Comparison of ENCODE assay signal across 8 cellular contexts in genomic region chr15:64460737-64461576, GRCh38. TPM values are rescaled to one million over a fixed set of nuclear protein-coding genes. Genes with fewer than 3 reads are reported as not detected.
DNase-seq lines count a peak whose midpoint lies in the region; ATAC-seq and TF ChIP-seq lines count a peak whose summit lies in the region.

No MANE protein-coding gene starts in this region.

- peaks cover 58% of the 10 kb centered on the region for H3K4me1 Mint-ChIP-seq in activated CD4-positive, alpha-beta T cell treated with anti-CD3 and anti-CD28 coated beads, Interleukin-2, amount 10 ng/mL, durations not matched to agents 7 days and 5 days

- intact Hi-C loops in dorsolateral prefrontal cortex (cut with DNase I): loop anchor here (5.0 to 10.0 kb wide), 5 partner anchors 41 to 184 kb away; partner anchors contain the start of gene TRIP4 (in 1 of the 2)

- H4K20me1 ChIP-seq in BLaER1: peaks cover 45% of the 10 kb centered on the region

- H3K4me3 Mint-ChIP-seq in activated CD4-positive, alpha-beta T cell treated with anti-CD3 and anti-CD28 coated beads, Interleukin-2, amount 10 ng/mL, durations not matched to agents 7 days and 5 days: peak overlapping the region; percentile 78

- H3K36me3 ChIP-seq in BLaER1: 0 out of 2 replicates have a peak, but pooled peaks cover 5% of the 10 kb centered on the region
- no peaks in the 10 kb centered on the region for H3K36me3 ChIP-seq in liver (ENCODE audit: control insufficient read depth in 4 of 4, insufficient read depth in 3 of 4, low read depth in 1 of 4, low read length in 3 of 4)

- under 1% methylated on average over 54 of the region's 54 CpGs for WGBS in liver

- H3K27me3 ChIP-seq in BLaER1 (no peaks in the 10 kb centered on the region), dorsolateral prefrontal cortex (no peaks in the 10 kb centered on the region), liver (ENCODE audit: control insufficient read depth in 4 of 4, insufficient read depth in 4 of 4, low read length in 3 of 4) (no peaks in the 10 kb centered on the region)

- H3K9me3 ChIP-seq in BLaER1 (no peaks in the 10 kb centered on the region), liver (ENCODE audit: control insufficient read depth in 4 of 4, low read length in 3 of 4) (no peaks in the 10 kb centered on the region)

- TF ChIP-seq CTCF in dorsolateral prefrontal cortex (IDR thresholded peaks at IDR 0.05 in 54 of 56, conservative IDR thresholded peaks at IDR 0.05 in 2 of 56; ENCODE audit: low read depth in 1 of 56, partially characterized antibody in 56 of 56) (peak in 4 of 56 donors; percentile 7 to 20 (median 10)), liver (IDR thresholded peaks at IDR 0.05; ENCODE audit: low read depth, low read length, missing input control) (no peak)

- peak; percentile 63 to 70 for TF ChIP-seq RAD21 in liver (IDR thresholded peaks at IDR 0.05)

- DNase-seq in NCI-H2171 (lab: John Stamatoyannopoulos, UW) (peak; percentile 44), dorsolateral prefrontal cortex (peak in 4 of 10 donors; percentile 12 to 43 (median 34))
- DNase-seq in activated CD4-positive, alpha-beta T cell treated with anti-CD3 and anti-CD28 coated beads, Interleukin-2, amount 10 ng/mL, durations not matched to agents 7 days and 5 days: peak; percentile 47
- DNase-seq in stimulated activated CD4-positive, alpha-beta T cell treated with anti-CD3 and anti-CD28 coated beads, Interleukin-4, amount 100 ng/mL, for 48 hours (ENCODE audit: low read depth in 2 of 2): peak; percentile 6 to 21

- peaks cover 29% of the 10 kb centered on the region for H3K36me3 Mint-ChIP-seq in activated CD4-positive, alpha-beta T cell treated with anti-CD3 and anti-CD28 coated beads, Interleukin-2, amount 10 ng/mL, durations not matched to agents 7 days and 5 days (ENCODE audit: low read depth)

- H3K4me2 ChIP-seq in BLaER1: peak overlapping the region; percentile 87

- H3K9ac ChIP-seq in BLaER1 (peak overlapping the region; percentile 83), liver (ENCODE audit: low read depth in 1 of 2, low read length in 2 of 2) (peak overlapping the region in 1 of 2 donors; percentile 78)

- POLR2A ChIA-PET in activated CD4-positive, alpha-beta T cell treated with anti-CD3 and anti-CD28 coated beads, Interleukin-2, amount 10 ng/mL, durations not matched to agents 7 days and 5 days (lab: Charles Lee): no interaction called here

- no peaks in the 10 kb centered on the region for H3K27me3 Mint-ChIP-seq in activated CD4-positive, alpha-beta T cell treated with anti-CD3 and anti-CD28 coated beads, Interleukin-2, amount 10 ng/mL, durations not matched to agents 7 days and 5 days

- peak overlapping the region; percentile 83 for H3K27ac ChIP-seq in BLaER1
- peak overlapping the region; percentile 26 to 95 (median 86) for H3K27ac ChIP-seq in dorsolateral prefrontal cortex
- H3K27ac ChIP-seq in liver (ENCODE audit: low read depth in 1 of 2, low read length in 2 of 2): peak overlapping the region; percentile 70 to 83

- H3K9me3 Mint-ChIP-seq in activated CD4-positive, alpha-beta T cell treated with anti-CD3 and anti-CD28 coated beads, Interleukin-2, amount 10 ng/mL, durations not matched to agents 7 days and 5 days: no peaks in the 10 kb centered on the region

- H3K27ac Mint-ChIP-seq in activated CD4-positive, alpha-beta T cell treated with anti-CD3 and anti-CD28 coated beads, Interleukin-2, amount 10 ng/mL, durations not matched to agents 7 days and 5 days: peak overlapping the region; percentile 86

- peak overlapping the region; percentile 71 for H3K4me3 ChIP-seq in BLaER1
- peak overlapping the region; percentile 48 to 82 (median 65) for H3K4me3 ChIP-seq in dorsolateral prefrontal cortex
- peak overlapping the region; percentile 79 to 97 (median 90) for H3K4me3 ChIP-seq in liver (ENCODE audit: low read depth in 1 of 3, low read length in 3 of 3)

- CTCF ChIA-PET in activated CD4-positive, alpha-beta T cell treated with anti-CD3 and anti-CD28 coated beads, Interleukin-2, amount 10 ng/mL, durations not matched to agents 7 days and 5 days (lab: Charles Lee): interaction anchor here (0.6 to 1.0 kb wide), 3 partner anchors 11 to 179 kb away, joined by 3 read pairs; no protein-coding TSS in a partner anchor

- ATAC-seq in GM21367 (IDR thresholded peaks at IDR 0.05; ENCODE audit: unreplicated experiment) (peak; percentile 26), GM21447 (IDR thresholded peaks at IDR 0.05; ENCODE audit: unreplicated experiment) (no peak)

- H3K4me1 ChIP-seq in BLaER1 (peaks cover 59% of the 10 kb centered on the region), liver (ENCODE audit: control insufficient read depth in 4 of 4, insufficient read depth in 4 of 4, low read length in 3 of 4) (peaks cover 7 to 47% (median 30%) of the 10 kb centered on the region in 4 donors)

TF ChIP-seq in liver, 16 proteins besides CTCF, POLR2A, EP300 and RAD21:
- TF ChIP-seq SP1 (IDR thresholded peaks at IDR 0.05): no peak
- TF ChIP-seq, protein P1, sequence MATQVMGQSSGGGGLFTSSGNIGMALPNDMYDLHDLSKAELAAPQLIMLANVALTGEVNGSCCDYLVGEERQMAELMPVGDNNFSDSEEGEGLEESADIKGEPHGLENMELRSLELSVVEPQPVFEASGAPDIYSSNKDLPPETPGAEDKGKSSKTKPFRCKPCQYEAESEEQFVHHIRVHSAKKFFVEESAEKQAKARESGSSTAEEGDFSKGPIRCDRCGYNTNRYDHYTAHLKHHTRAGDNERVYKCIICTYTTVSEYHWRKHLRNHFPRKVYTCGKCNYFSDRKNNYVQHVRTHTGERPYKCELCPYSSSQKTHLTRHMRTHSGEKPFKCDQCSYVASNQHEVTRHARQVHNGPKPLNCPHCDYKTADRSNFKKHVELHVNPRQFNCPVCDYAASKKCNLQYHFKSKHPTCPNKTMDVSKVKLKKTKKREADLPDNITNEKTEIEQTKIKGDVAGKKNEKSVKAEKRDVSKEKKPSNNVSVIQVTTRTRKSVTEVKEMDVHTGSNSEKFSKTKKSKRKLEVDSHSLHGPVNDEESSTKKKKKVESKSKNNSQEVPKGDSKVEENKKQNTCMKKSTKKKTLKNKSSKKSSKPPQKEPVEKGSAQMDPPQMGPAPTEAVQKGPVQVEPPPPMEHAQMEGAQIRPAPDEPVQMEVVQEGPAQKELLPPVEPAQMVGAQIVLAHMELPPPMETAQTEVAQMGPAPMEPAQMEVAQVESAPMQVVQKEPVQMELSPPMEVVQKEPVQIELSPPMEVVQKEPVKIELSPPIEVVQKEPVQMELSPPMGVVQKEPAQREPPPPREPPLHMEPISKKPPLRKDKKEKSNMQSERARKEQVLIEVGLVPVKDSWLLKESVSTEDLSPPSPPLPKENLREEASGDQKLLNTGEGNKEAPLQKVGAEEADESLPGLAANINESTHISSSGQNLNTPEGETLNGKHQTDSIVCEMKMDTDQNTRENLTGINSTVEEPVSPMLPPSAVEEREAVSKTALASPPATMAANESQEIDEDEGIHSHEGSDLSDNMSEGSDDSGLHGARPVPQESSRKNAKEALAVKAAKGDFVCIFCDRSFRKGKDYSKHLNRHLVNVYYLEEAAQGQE (IDR thresholded peaks at IDR 0.05): peak; percentile 74
- no peak for TF ChIP-seq JUND (IDR thresholded peaks at IDR 0.05)
- peak in 1 of 2 donors; percentile 30 for TF ChIP-seq HNF4A (conservative IDR thresholded peaks at IDR 0.05)
- TF ChIP-seq YY1 (IDR thresholded peaks at IDR 0.05): peak; percentile 59
- TF ChIP-seq TAF1 (conservative IDR thresholded peaks at IDR 0.05): no peak
- TF ChIP-seq RXRA (IDR thresholded peaks at IDR 0.05): peak in 1 of 2 donors; percentile 57

RNA-seq across cellular contexts. Expression of gene ZNF609, which starts 0.6 kb away (rescaled TPM):
- 10 to 100 TPM; 38.9 to 42.1 TPM for total RNA-seq in activated CD4-positive, alpha-beta T cell treated with anti-CD3 and anti-CD28 coated beads, Interleukin-2, amount 10 ng/mL, durations not matched to agents 7 days and 5 days
- total RNA-seq in dorsolateral prefrontal cortex: 10 to 100 TPM; 38.6 to 68.4 (median 55.0) TPM
- 10 to 100 TPM in 1 of 2 donors, 1 to 10 TPM in 1; 7.1 to 18.1 TPM for total RNA-seq in liver
- polyA plus RNA-seq in liver: 1 to 10 TPM; 4.6 to 8.9 TPM
